1 cellular context compared by ENCODE assay signal in the genomic region with DNA sequence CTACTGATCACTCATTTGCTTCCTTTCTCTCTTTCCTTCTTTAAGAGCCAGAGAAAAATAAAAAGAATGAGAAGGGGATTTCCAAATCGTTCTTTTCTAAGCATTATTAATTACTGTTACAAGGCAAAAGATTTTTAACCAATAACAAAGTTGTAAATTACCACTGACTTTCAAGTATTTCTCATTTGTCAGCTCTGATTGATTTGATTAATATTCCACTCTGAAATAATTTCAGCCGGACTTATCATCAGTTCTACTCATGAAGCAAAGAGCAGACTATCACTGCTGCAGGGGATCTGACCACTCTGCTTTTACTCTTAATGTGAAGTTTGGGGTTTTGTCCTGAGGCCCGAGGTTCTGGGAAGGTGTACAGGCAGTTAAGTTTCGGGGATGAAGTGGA.
A peak's percentile ranks its signal among the peaks of the same experiment; 100 is the strongest.
TF ChIP-seq lines count a peak whose summit lies in the region.

No MANE protein-coding gene starts in this region.

TF ChIP-seq in H1, 55 proteins besides CTCF, POLR2A, EP300 and RAD21 (continued from another document):
- TF ChIP-seq GABPA (IDR thresholded peaks at IDR 0.05; ENCODE audit: borderline replicate concordance, insufficient read depth, low read length) (no peak), TAF7 (optimal IDR thresholded peaks at IDR 0.05; ENCODE audit: borderline replicate concordance, low read depth, low read length) (no peak), RFX5 (IDR thresholded peaks at IDR 0.05; ENCODE audit: borderline replicate concordance, low read depth, low read length) (no peak), NRF1 (IDR thresholded peaks at IDR 0.05; ENCODE audit: low read depth, low read length) (no peak), SP1 (IDR thresholded peaks at IDR 0.05; ENCODE audit: low read depth, low read length) (0 out of 2 replicates have a peak, but pooled peaks have one; percentile 1), CHD1 (IDR thresholded peaks at IDR 0.05; ENCODE audit: low read depth, low read length) (no peak), TEAD4 (IDR thresholded peaks at IDR 0.05; ENCODE audit: low read depth, low read length) (no peak), SP4 (IDR thresholded peaks at IDR 0.05; ENCODE audit: low read length) (no peak), RNF2 (IDR thresholded peaks at IDR 0.05; ENCODE audit: borderline replicate concordance, low read depth, low read length, missing control alignments, poor library complexity, severe bottlenecking) (peak; percentile 17), ZNF274 (IDR thresholded peaks at IDR 0.05; ENCODE audit: borderline replicate concordance, extremely low read depth, low read length) (no peak), SIRT6 (IDR thresholded peaks at IDR 0.05; ENCODE audit: low read length) (no peak)
- TF ChIP-seq, protein P1, sequence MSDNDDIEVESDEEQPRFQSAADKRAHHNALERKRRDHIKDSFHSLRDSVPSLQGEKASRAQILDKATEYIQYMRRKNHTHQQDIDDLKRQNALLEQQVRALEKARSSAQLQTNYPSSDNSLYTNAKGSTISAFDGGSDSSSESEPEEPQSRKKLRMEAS (IDR thresholded peaks at IDR 0.05): no peak
- TF ChIP-seq, protein P2, sequence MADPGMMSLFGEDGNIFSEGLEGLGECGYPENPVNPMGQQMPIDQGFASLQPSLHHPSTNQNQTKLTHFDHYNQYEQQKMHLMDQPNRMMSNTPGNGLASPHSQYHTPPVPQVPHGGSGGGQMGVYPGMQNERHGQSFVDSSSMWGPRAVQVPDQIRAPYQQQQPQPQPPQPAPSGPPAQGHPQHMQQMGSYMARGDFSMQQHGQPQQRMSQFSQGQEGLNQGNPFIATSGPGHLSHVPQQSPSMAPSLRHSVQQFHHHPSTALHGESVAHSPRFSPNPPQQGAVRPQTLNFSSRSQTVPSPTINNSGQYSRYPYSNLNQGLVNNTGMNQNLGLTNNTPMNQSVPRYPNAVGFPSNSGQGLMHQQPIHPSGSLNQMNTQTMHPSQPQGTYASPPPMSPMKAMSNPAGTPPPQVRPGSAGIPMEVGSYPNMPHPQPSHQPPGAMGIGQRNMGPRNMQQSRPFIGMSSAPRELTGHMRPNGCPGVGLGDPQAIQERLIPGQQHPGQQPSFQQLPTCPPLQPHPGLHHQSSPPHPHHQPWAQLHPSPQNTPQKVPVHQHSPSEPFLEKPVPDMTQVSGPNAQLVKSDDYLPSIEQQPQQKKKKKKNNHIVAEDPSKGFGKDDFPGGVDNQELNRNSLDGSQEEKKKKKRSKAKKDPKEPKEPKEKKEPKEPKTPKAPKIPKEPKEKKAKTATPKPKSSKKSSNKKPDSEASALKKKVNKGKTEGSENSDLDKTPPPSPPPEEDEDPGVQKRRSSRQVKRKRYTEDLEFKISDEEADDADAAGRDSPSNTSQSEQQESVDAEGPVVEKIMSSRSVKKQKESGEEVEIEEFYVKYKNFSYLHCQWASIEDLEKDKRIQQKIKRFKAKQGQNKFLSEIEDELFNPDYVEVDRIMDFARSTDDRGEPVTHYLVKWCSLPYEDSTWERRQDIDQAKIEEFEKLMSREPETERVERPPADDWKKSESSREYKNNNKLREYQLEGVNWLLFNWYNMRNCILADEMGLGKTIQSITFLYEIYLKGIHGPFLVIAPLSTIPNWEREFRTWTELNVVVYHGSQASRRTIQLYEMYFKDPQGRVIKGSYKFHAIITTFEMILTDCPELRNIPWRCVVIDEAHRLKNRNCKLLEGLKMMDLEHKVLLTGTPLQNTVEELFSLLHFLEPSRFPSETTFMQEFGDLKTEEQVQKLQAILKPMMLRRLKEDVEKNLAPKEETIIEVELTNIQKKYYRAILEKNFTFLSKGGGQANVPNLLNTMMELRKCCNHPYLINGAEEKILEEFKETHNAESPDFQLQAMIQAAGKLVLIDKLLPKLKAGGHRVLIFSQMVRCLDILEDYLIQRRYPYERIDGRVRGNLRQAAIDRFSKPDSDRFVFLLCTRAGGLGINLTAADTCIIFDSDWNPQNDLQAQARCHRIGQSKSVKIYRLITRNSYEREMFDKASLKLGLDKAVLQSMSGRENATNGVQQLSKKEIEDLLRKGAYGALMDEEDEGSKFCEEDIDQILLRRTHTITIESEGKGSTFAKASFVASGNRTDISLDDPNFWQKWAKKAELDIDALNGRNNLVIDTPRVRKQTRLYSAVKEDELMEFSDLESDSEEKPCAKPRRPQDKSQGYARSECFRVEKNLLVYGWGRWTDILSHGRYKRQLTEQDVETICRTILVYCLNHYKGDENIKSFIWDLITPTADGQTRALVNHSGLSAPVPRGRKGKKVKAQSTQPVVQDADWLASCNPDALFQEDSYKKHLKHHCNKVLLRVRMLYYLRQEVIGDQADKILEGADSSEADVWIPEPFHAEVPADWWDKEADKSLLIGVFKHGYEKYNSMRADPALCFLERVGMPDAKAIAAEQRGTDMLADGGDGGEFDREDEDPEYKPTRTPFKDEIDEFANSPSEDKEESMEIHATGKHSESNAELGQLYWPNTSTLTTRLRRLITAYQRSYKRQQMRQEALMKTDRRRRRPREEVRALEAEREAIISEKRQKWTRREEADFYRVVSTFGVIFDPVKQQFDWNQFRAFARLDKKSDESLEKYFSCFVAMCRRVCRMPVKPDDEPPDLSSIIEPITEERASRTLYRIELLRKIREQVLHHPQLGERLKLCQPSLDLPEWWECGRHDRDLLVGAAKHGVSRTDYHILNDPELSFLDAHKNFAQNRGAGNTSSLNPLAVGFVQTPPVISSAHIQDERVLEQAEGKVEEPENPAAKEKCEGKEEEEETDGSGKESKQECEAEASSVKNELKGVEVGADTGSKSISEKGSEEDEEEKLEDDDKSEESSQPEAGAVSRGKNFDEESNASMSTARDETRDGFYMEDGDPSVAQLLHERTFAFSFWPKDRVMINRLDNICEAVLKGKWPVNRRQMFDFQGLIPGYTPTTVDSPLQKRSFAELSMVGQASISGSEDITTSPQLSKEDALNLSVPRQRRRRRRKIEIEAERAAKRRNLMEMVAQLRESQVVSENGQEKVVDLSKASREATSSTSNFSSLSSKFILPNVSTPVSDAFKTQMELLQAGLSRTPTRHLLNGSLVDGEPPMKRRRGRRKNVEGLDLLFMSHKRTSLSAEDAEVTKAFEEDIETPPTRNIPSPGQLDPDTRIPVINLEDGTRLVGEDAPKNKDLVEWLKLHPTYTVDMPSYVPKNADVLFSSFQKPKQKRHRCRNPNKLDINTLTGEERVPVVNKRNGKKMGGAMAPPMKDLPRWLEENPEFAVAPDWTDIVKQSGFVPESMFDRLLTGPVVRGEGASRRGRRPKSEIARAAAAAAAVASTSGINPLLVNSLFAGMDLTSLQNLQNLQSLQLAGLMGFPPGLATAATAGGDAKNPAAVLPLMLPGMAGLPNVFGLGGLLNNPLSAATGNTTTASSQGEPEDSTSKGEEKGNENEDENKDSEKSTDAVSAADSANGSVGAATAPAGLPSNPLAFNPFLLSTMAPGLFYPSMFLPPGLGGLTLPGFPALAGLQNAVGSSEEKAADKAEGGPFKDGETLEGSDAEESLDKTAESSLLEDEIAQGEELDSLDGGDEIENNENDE (IDR thresholded peaks at IDR 0.05; ENCODE audit: insufficient replicate concordance, low read length): no peak
TF ChIP-seq in H1: peak in this region for 2.
